In the genomic region with DNA sequence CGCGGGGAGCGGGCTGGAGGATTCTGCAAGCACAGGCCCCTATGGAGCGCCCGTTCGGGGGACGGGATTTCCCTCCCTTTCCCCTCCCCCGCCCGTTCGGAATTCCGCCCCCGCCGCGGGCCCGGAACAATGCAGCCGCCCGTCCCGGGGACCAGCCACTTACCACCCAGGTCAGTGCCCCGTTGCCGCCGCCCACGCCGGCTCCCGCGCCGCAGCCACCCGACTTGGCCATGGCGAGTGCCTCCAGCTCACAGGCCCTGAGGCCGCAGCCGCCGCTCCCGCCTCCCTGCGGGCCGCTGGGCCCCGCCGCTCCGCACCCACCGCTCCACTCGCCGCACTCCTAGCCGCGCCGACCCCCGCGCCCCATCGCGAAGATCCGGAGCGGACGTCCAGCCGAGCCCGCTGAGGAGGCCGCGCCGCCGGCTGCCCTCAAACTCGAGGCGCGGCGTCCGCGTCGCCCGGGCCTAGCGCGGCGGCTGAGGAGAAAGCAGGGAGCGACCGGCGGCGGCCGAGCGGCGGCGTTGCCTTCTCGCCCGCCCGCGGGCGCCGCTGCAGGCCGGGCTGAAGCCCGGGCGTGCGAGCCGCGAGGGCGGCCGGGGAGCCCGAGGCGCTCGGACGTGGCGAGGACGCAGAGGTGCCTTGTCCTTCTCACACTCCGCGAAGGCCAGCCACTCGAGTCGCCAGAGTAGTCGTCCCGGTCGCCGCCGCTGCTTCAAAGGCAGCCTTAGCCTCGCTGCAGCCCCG, we compare ENCODE assay signal across 8 cellular contexts. TPM values are rescaled to one million over a fixed set of nuclear protein-coding genes. Genes with fewer than 3 reads are reported as not detected.
DNase-seq lines count a peak whose midpoint lies in the region; ATAC-seq and TF ChIP-seq lines count a peak whose summit lies in the region.

No MANE protein-coding gene starts in this region.

- DNase-seq in DMS53 (lab: John Stamatoyannopoulos, UW): peak; percentile 71
- no peak for DNase-seq in DMS53 treated with DMSO at 0.1 percent for 48 hours (lab: John Stamatoyannopoulos, UW; ENCODE audit: unreplicated experiment)
- DNase-seq in activated T-helper 9 cell treated with anti-CD3 and anti-CD28 coated beads, Interleukin-2, amount 50 U/mL, for 16 hours (ENCODE audit: low read depth): peak; percentile 67
- DNase-seq in fibroblast of pulmonary artery (ENCODE audit: low read depth): peak; percentile 42
- DNase-seq in stomach: peak; percentile 68

- WGBS in stomach, 5 donors: 0 to 1% (median 0%) methylated on average over 12 to 106 of the region's 106 CpGs

- TF ChIP-seq CTCF in OCI-LY3 (IDR thresholded peaks at IDR 0.05; ENCODE audit: low read depth, low read length) (no peak), fibroblast of pulmonary artery (IDR thresholded peaks at IDR 0.05; ENCODE audit: low read length, missing control alignments) (no peak), neural cell (IDR thresholded peaks at IDR 0.05; ENCODE audit: poor library complexity, severe bottlenecking) (no peak), stomach (IDR thresholded peaks at IDR 0.05) (no peak)

- peaks cover 39% of the 10 kb centered on the region for H3K4me1 ChIP-seq in OCI-LY3 (ENCODE audit: low read length)
- H3K4me1 ChIP-seq in stomach: peaks cover 23 to 52% (median 38%) of the 10 kb centered on the region in 4 donors

- H4K20me1 ChIP-seq in OCI-LY3 (ENCODE audit: insufficient read depth, low read length) (peaks cover 43% of the 10 kb centered on the region), neural cell (ENCODE audit: insufficient read depth) (peaks cover 14% of the 10 kb centered on the region)

- H3K27ac ChIP-seq in OCI-LY3 (ENCODE audit: low read length) (peak overlapping the region; percentile 58), neural cell (ENCODE audit: low read length) (peak overlapping the region; percentile 98), stomach (peak overlapping the region; percentile 96 to 100 (median 99))

- H3K4me3 ChIP-seq in OCI-LY3 (ENCODE audit: low read length) (peak overlapping the region; percentile 91), fibroblast of pulmonary artery (replicated peaks; ENCODE audit: low read depth, low read length) (peak overlapping the region; percentile 81), neural cell (ENCODE audit: low read length) (peak overlapping the region; percentile 75), stomach (peak overlapping the region; percentile 65 to 86 (median 84))

- H3K9me3 ChIP-seq in OCI-LY3 (ENCODE audit: insufficient read depth, low read length) (no peaks in the 10 kb centered on the region), neural cell (ENCODE audit: low read length) (no peaks in the 10 kb centered on the region), stomach (no peaks in the 10 kb centered on the region)

- intact Hi-C loops in stomach (cut with DNase I; ENCODE audit: low total_unique reads): loop anchor here (5.0 kb wide), 1 partner anchor 118 kb away; the partner anchor contains the start of gene NGLY1

- H2AFZ ChIP-seq in OCI-LY3 (ENCODE audit: low read depth, low read length): 0 out of 2 replicates have a peak overlapping the region, but pooled peaks have one; percentile 43
- peak overlapping the region; percentile 57 for H2AFZ ChIP-seq in neural cell (ENCODE audit: low read depth, low read length)

- H3K27me3 ChIP-seq in OCI-LY3 (ENCODE audit: low read depth, low read length) (peaks cover 24% of the 10 kb centered on the region), neural cell (ENCODE audit: insufficient read depth, low read depth, low read length) (no peaks in the 10 kb centered on the region), stomach (no peaks in the 10 kb centered on the region)

- no peak for TF ChIP-seq POLR2A in stomach (IDR thresholded peaks at IDR 0.05)

- peak overlapping the region; percentile 97 for H3K4me2 ChIP-seq in OCI-LY3 (ENCODE audit: low read length)
- no peak overlapping the region for H3K4me2 ChIP-seq in neural cell (ENCODE audit: low read length)

- TF ChIP-seq EP300 in neural cell (conservative IDR thresholded peaks at IDR 0.05; ENCODE audit: poor library complexity, severe bottlenecking) (no peak), stomach (IDR thresholded peaks at IDR 0.05) (no peak)

- H3K9me2 ChIP-seq in neural cell (ENCODE audit: insufficient read depth, low read length): no peaks in the 10 kb centered on the region

- peak; percentile 18 for ATAC-seq in HG02610 (IDR thresholded peaks at IDR 0.05; ENCODE audit: unreplicated experiment)

- TF ChIP-seq RAD21 in neural cell (conservative IDR thresholded peaks at IDR 0.05): no peak

- H3K36me3 ChIP-seq in OCI-LY3 (replicated peaks; ENCODE audit: low read depth, low read length): no peaks in the 10 kb centered on the region
- H3K36me3 ChIP-seq in neural cell (ENCODE audit: insufficient read depth, low read length): no peaks in the 10 kb centered on the region
- H3K36me3 ChIP-seq in stomach: no peaks in the 10 kb centered on the region

- peaks cover 54% of the 10 kb centered on the region for H3K79me2 ChIP-seq in OCI-LY3 (ENCODE audit: low read length)
- peaks cover 47% of the 10 kb centered on the region for H3K79me2 ChIP-seq in neural cell (replicated peaks; ENCODE audit: insufficient read depth, low read length)

- peaks cover 3% of the 10 kb centered on the region for H3F3A ChIP-seq in neural cell (ENCODE audit: insufficient read depth, low read length, poor library complexity, severe bottlenecking)

- H3K9ac ChIP-seq in OCI-LY3 (ENCODE audit: low read length) (peak overlapping the region; percentile 76), neural cell (ENCODE audit: low read length) (peak overlapping the region; percentile 96)

TF ChIP-seq in neural cell, 6 proteins besides CTCF, POLR2A, EP300 and RAD21:
- TF ChIP-seq SMC3 (conservative IDR thresholded peaks at IDR 0.05; ENCODE audit: poor library complexity): peak; percentile 34
- TF ChIP-seq EZH2 (IDR thresholded peaks at IDR 0.05; ENCODE audit: borderline replicate concordance, insufficient read depth, low read length, poor library complexity, severe bottlenecking): no peak
- peak; percentile 55 for TF ChIP-seq MXI1 (conservative IDR thresholded peaks at IDR 0.05; ENCODE audit: poor library complexity, severe bottlenecking)
- TF ChIP-seq REST (IDR thresholded peaks at IDR 0.05; ENCODE audit: borderline replicate concordance): no peak
- TF ChIP-seq POLR2AphosphoS5 (IDR thresholded peaks at IDR 0.05): peak; percentile 41
- TF ChIP-seq TAF1 (IDR thresholded peaks at IDR 0.05; ENCODE audit: low read depth): no peak

RNA-seq across cellular contexts. Expression of gene TOP2B, which starts 0.5 kb away (rescaled TPM):
- polyA plus RNA-seq in neural cell: 373 and 440 TPM in 2 replicates
- polyA minus RNA-seq in neural cell: 533 and 632 TPM in 2 replicates
- 100 to 1,000 TPM in 3 of 5 donors, 10 to 100 TPM in 2; 35.6 to 266 (median 113) TPM for total RNA-seq in stomach
- polyA plus RNA-seq in stomach: 10 to 100 TPM; 39.7 to 43.6 (median 39.9) TPM
